In genomic region chr21:20996421-20997307, GRCh38 we compare ENCODE assay signal across 9 cellular contexts. TPM values are rescaled to one million over a fixed set of nuclear protein-coding genes. Genes with fewer than 3 reads are reported as not detected.
DNase-seq lines count a peak whose midpoint lies in the region; ATAC-seq, FAIRE-seq and TF ChIP-seq lines count a peak whose summit lies in the region.
"Had no signal": no experiment of that assay in that cellular context is flagged by ENCODE, and none has a peak within 500 bp of the region (broad histone marks: within the 10 kb centered on the region; RNA-seq: fewer than 3 reads in every experiment).

No MANE protein-coding gene starts in this region.

- intact Hi-C loops in breast epithelium (cut with DNase I; ENCODE audit: low total_unique reads): no loop called here
- intact Hi-C loops in lower lobe of right lung (cut with DNase I): no loop called here
- intact Hi-C loops in tibial artery (cut with DNase I; ENCODE audit: low total_unique reads): loop anchor here (5.0 kb wide), 1 partner anchor 756 kb away; no protein-coding TSS in a partner anchor

- ATAC-seq in activated T-cell treated with anti-CD3 and anti-CD28 coated beads, Interleukin-2, amount 50 U/mL, for 4 hours: no peak
- peak; percentile 5 to 11 for ATAC-seq in lower lobe of right lung

- H3K27ac ChIP-seq in breast epithelium (no peak overlapping the region), lower lobe of right lung (no peak overlapping the region), tibial artery (no peak overlapping the region), MM.1S (ENCODE audit: low read length) (no peak overlapping the region)

- no peak for TF ChIP-seq CTCF in breast epithelium (IDR thresholded peaks at IDR 0.05)
- no peak for TF ChIP-seq CTCF in lower lobe of right lung (IDR thresholded peaks at IDR 0.05)
- no peak for TF ChIP-seq CTCF in tibial artery (IDR thresholded peaks at IDR 0.05)
- TF ChIP-seq CTCF in MM.1S (IDR thresholded peaks at IDR 0.05; ENCODE audit: low read length): no peak

- no peaks in the 10 kb centered on the region for H3K9me2 ChIP-seq in MM.1S (replicated peaks; ENCODE audit: insufficient read depth, low read length)

- H3K9ac ChIP-seq in MM.1S (ENCODE audit: low read length): no peak overlapping the region

- H3K36me3 Mint-ChIP-seq in activated T-cell treated with anti-CD3 and anti-CD28 coated beads, Interleukin-2, amount 50 U/mL, for 4 hours (ENCODE audit: insufficient read depth): no peaks in the 10 kb centered on the region

- H3K4me1 ChIP-seq in breast epithelium (peaks cover 0 to under 1% of the 10 kb centered on the region in 2 donors), lower lobe of right lung (peaks cover 14% of the 10 kb centered on the region), tibial artery (peaks cover 0 to 25% (median 14%) of the 10 kb centered on the region in 4 donors), MM.1S (ENCODE audit: low read length) (no peaks in the 10 kb centered on the region)

- TF ChIP-seq POLR2A in breast epithelium (IDR thresholded peaks at IDR 0.05) (no peak), GM12891 (IDR thresholded peaks at IDR 0.05; ENCODE audit: low read depth, low read length) (no peak)

- no peak overlapping the region for H2AFZ ChIP-seq in MM.1S (ENCODE audit: low read length)

- no peak overlapping the region for H3K4me2 ChIP-seq in MM.1S (ENCODE audit: low read depth, low read length)

- H3F3A ChIP-seq in MM.1S (ENCODE audit: insufficient read depth, low read length): peaks cover 6% of the 10 kb centered on the region

- H3K36me3 ChIP-seq in breast epithelium (no peaks in the 10 kb centered on the region), lower lobe of right lung (no peaks in the 10 kb centered on the region), tibial artery (no peaks in the 10 kb centered on the region), MM.1S (replicated peaks; ENCODE audit: insufficient read depth, low read length) (no peaks in the 10 kb centered on the region)

- no peak for DNase-seq in activated T-cell treated with anti-CD3 and anti-CD28 coated beads, Interleukin-2, amount 50 U/mL, for 4 hours
- no peak for DNase-seq in activated T-cell treated with anti-CD3 and anti-CD28 coated beads for 4 hours
- DNase-seq in breast epithelium (ENCODE audit: low spot score in 2 of 2): no peak
- no peak for DNase-seq in lower lobe of right lung
- no peak for DNase-seq in tibial artery
- DNase-seq in GM12891 (ENCODE audit: insufficient read length, low spot score): no peak
- DNase-seq in MM.1S: no peak
- no peak for DNase-seq in DMS153 treated with DMSO at 0.1 percent for 48 hours (lab: John Stamatoyannopoulos, UW; ENCODE audit: unreplicated experiment)
- DNase-seq: activated gamma-delta T cell had no signal

- H3K9me3 Mint-ChIP-seq in activated T-cell treated with anti-CD3 and anti-CD28 coated beads, Interleukin-2, amount 50 U/mL, for 4 hours: no peaks in the 10 kb centered on the region

- no peaks in the 10 kb centered on the region for H4K20me1 ChIP-seq in MM.1S (ENCODE audit: insufficient read depth, low read length)

- peaks cover 39% of the 10 kb centered on the region for H3K27me3 Mint-ChIP-seq in activated T-cell treated with anti-CD3 and anti-CD28 coated beads, Interleukin-2, amount 50 U/mL, for 4 hours (ENCODE audit: low read depth)

- peaks cover 10% of the 10 kb centered on the region for H3K4me1 Mint-ChIP-seq in activated T-cell treated with anti-CD3 and anti-CD28 coated beads, Interleukin-2, amount 50 U/mL, for 4 hours (ENCODE audit: low read depth)

- H3K4me3 Mint-ChIP-seq in activated T-cell treated with anti-CD3 and anti-CD28 coated beads, Interleukin-2, amount 50 U/mL, for 4 hours: peak overlapping the region; percentile 38

- no peaks in the 10 kb centered on the region for H3K79me2 ChIP-seq in MM.1S (ENCODE audit: low read length)

- H3K4me3 ChIP-seq in breast epithelium: peak overlapping the region in 2 of 3 donors; percentile 45 to 83
- H3K4me3 ChIP-seq in lower lobe of right lung: peak overlapping the region; percentile 65
- H3K4me3 ChIP-seq in tibial artery: peak overlapping the region; percentile 49 to 57
- no peak overlapping the region for H3K4me3 ChIP-seq in MM.1S (ENCODE audit: low read length)

- FAIRE-seq in GM12891 (lab: Jason Lieb, UNC): no peak

- H3K9me3 ChIP-seq in breast epithelium (no peaks in the 10 kb centered on the region), lower lobe of right lung (no peaks in the 10 kb centered on the region), tibial artery (no peaks in the 10 kb centered on the region), MM.1S (replicated peaks; ENCODE audit: insufficient read depth, low read length) (no peaks in the 10 kb centered on the region)

- H3K27me3 ChIP-seq in breast epithelium (no peaks in the 10 kb centered on the region), lower lobe of right lung (ENCODE audit: low read depth) (peaks cover 11% of the 10 kb centered on the region), tibial artery (peaks cover 0 to 12% of the 10 kb centered on the region in 2 donors), MM.1S (replicated peaks; ENCODE audit: insufficient read depth, low read length) (no peaks in the 10 kb centered on the region)

TF ChIP-seq in GM12891, 5 proteins besides CTCF, POLR2A, EP300 and RAD21:
- TF ChIP-seq POLR2AphosphoS5 (IDR thresholded peaks at IDR 0.05; ENCODE audit: low read depth, low read length) (no peak), SPI1 (IDR thresholded peaks at IDR 0.05; ENCODE audit: low read depth, low read length) (no peak)

RNA-seq across cellular contexts. Expression of gene NCAM2, which starts 1.5 kb away (rescaled TPM):
- total RNA-seq in activated T-cell treated with anti-CD3 and anti-CD28 coated beads, Interleukin-2, amount 50 U/mL, for 4 hours: not detected
- 1 to 10 TPM; 2.6 to 6.3 (median 3.6) TPM for total RNA-seq in breast epithelium
- 8.8 TPM for total RNA-seq in lower lobe of right lung
- not detected for polyA plus RNA-seq in GM12891 (2012; ENCODE audit: low read depth, missing spikeins)

Comparison
In these comparisons a context has a peak if more than half of its experiments do, and no peak if none do; other contexts are left out.
1. ATAC-seq: peak in lower lobe of right lung (2 of 2); none in activated T-cell treated with anti-CD3 and anti-CD28 coated beads, Interleukin-2, amount 50 U/mL, for 4 hours (0 of 2).